ENCODE assay signal across 8 cellular contexts in genomic region chrX:39874202-39874816, GRCh38.
DNase-seq lines count a peak whose midpoint lies in the region; ATAC-seq and FAIRE-seq lines count a peak whose summit lies in the region.

No MANE protein-coding gene starts in this region.

- FAIRE-seq in RCC 7860 (lab: Jason Lieb, UNC), result no peak

- DNase-seq in amniotic stem cell (lab: John Stamatoyannopoulos, UW) (peak; percentile 11), NCI-H187 (lab: John Stamatoyannopoulos, UW) (no peak), NCI-H187 treated with DMSO at 0.1 percent for 48 hours (lab: John Stamatoyannopoulos, UW) (no peak), putamen (ENCODE audit: low spot score) (no peak), RCC 7860 (ENCODE audit: low spot score) (no peak)

- ATAC-seq in GM18498 (IDR thresholded peaks at IDR 0.05; ENCODE audit: unreplicated experiment) (peak; percentile 95), GM21526 (IDR thresholded peaks at IDR 0.05; ENCODE audit: low FRiP score, unreplicated experiment) (peak; percentile 89), HG03558 (IDR thresholded peaks at IDR 0.05; ENCODE audit: extremely low read depth, unreplicated experiment) (peak; percentile 95)
